Comparison of ENCODE assay signal across 28 cellular contexts in the genomic region with DNA sequence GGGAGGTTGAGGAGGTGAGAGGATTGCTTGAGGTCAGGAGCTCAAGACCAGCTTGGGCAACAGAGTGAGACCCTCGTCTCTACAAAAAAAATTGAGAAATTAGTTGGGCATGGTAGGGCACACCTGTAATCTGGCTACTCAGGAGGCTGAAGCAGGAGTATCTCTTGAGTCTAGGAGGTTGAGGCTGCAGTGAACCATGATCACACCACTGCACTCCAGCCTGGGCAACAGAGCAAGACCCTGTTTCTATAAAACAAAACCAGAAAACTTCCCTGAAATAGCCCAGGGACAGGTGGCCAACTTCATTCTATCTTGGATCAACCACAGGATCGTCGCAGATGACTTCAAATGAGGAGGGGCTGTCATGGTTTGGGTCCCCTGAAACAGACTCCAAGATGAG.
"Had no signal": no experiment of that assay in that cellular context is flagged by ENCODE, and none has a peak within 500 bp of the region (broad histone marks: within the 10 kb centered on the region; RNA-seq: fewer than 3 reads in every experiment).

No MANE protein-coding gene starts in this region.

- H3K36me3 Mint-ChIP-seq: natural killer cell had no signal

- H3K4me1 ChIP-seq: left lung, lower lobe of right lung, right atrium auricular region, right lobe of liver, tibial artery, upper lobe of right lung had no signal

- H3K4me1 Mint-ChIP-seq: immature natural killer cell had no signal

- H3K27me3 Mint-ChIP-seq: naive B cell; progenitor cell of endocrine pancreas; stimulated activated memory B cell treated with anti-CD40 and anti-IgM and Interleukin-4, amounts not matched to agents 10 μg/mL and 1 μg/mL and 100 μg/mL, for 72 hours had no signal

- H3K27ac ChIP-seq: left lung, lower lobe of right lung, ovary, right atrium auricular region, right lobe of liver, suprapubic skin, thoracic aorta, tibial artery, upper lobe of right lung had no signal

- H3K27ac Mint-ChIP-seq: natural killer cell; progenitor cell of endocrine pancreas; stimulated activated memory B cell treated with anti-CD40 and anti-IgM and Interleukin-4, amounts not matched to agents 10 μg/mL and 1 μg/mL and 100 μg/mL, for 72 hours had no signal

- H3K9me3 ChIP-seq: left lung, lower lobe of right lung, ovary, right atrium auricular region, right lobe of liver, suprapubic skin, thoracic aorta, tibial artery, upper lobe of right lung had no signal

- H3K4me2 ChIP-seq: smooth muscle cell had no signal

- H3K4me3 Mint-ChIP-seq: immature natural killer cell; natural killer cell; stimulated activated memory B cell treated with anti-CD40 and anti-IgM and Interleukin-4, amounts not matched to agents 10 μg/mL and 1 μg/mL and 100 μg/mL, for 72 hours had no signal

- H3K27me3 ChIP-seq: left lung, ovary, right atrium auricular region, right lobe of liver, suprapubic skin, upper lobe of right lung had no signal

- H3K36me3 ChIP-seq: ovary had no signal

- FAIRE-seq: islet of Langerhans, kidney, urothelium cell line had no signal

- H3K9me3 Mint-ChIP-seq: immature natural killer cell; naive B cell; natural killer cell; stimulated activated memory B cell treated with anti-CD40 and anti-IgM and Interleukin-4, amounts not matched to agents 10 μg/mL and 1 μg/mL and 100 μg/mL, for 72 hours had no signal

- ATAC-seq: left colon; left lung; lower lobe of right lung; natural killer cell; right lobe of liver; stimulated activated memory B cell treated with anti-CD40 and anti-IgM and Interleukin-4, amounts not matched to agents 10 μg/mL and 1 μg/mL and 100 μg/mL, for 72 hours; upper lobe of right lung had no signal

- H3K4me3 ChIP-seq: left lung, lower lobe of right lung, ovary, right atrium auricular region, right lobe of liver, smooth muscle cell, suprapubic skin, thoracic aorta, tibial artery, upper lobe of right lung had no signal

- DNase-seq: hypothalamus; immature natural killer cell; kidney; left colon; left lung; lower lobe of right lung; mammary epithelial cell; mesenchymal stem cell; naive B cell; natural killer cell; ovary; right lobe of liver; stimulated activated CD4-positive, alpha-beta T cell treated with anti-CD3 and anti-CD28 coated beads, Interleukin-1b, Interleukin-23, amount 100 ng/mL, for 48 hours; stimulated activated CD4-positive, alpha-beta T cell treated with anti-CD3 and anti-CD28 coated beads, Interleukin-2, amount 100 ng/mL, for 48 hours; stimulated activated CD4-positive, alpha-beta T cell treated with anti-CD3 and anti-CD28 coated beads, Interleukin-4, amount 100 ng/mL, for 4 hours; stimulated activated CD8-positive, alpha-beta memory T cell treated with anti-CD3 and anti-CD28 coated beads, Interleukin-4, amount 100 ng/mL, for 48 hours; stimulated activated naive CD4-positive, alpha-beta T cell treated with Interleukin-2 at 50 U/mL for 16 hours; tibial artery; trophoblast cell; upper lobe of right lung had no signal
